25 cellular contexts compared by ENCODE assay signal in the genomic region with DNA sequence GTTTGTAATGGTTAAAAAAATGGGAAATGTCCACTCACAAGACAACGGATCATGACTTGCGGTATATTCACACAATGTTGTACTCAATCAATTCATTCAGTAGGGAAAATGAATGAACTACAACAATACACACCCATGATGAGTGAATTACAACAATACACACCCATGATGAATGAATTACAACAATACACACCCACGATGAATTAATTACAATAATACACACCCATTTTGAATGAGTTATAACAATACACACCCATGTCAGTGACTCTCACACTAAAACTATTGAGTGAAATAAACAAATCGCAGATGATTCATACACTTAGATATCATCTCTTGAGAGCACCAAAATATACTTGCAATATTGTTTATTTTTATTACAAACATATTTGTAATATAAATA.
"Had no signal": no experiment of that assay in that cellular context is flagged by ENCODE, and none has a peak within 500 bp of the region (broad histone marks: within the 10 kb centered on the region; RNA-seq: fewer than 3 reads in every experiment).

No MANE protein-coding gene starts in this region.

- H3K27me3 ChIP-seq: foreskin keratinocyte, gastroesophageal sphincter had no signal

- H3K9me3 ChIP-seq: gastroesophageal sphincter, lower lobe of right lung had no signal

- H3K9me3 Mint-ChIP-seq: effector memory CD8-positive, alpha-beta T cell; endodermal cell had no signal

- DNase-seq: dermis blood vessel endothelial cell; dorsolateral prefrontal cortex; effector CD4-positive, alpha-beta T cell; effector memory CD8-positive, alpha-beta T cell; endodermal cell; esophagus squamous epithelium; foreskin keratinocyte; glutamatergic neuron; head of caudate nucleus; heart right ventricle; hippocampal formation; left cardiac atrium; left lung; left ventricle myocardium superior; lower lobe of right lung; mesenchymal stem cell; midbrain; naive thymus-derived CD4-positive, alpha-beta T cell had no signal

- ATAC-seq: effector memory CD8-positive, alpha-beta T cell; foreskin keratinocyte; gastroesophageal sphincter; heart right ventricle; left cardiac atrium; left lung; left ventricle myocardium superior; lower lobe of right lung; naive thymus-derived CD4-positive, alpha-beta T cell had no signal

- H3K4me3 Mint-ChIP-seq: effector memory CD8-positive, alpha-beta T cell; endodermal cell; naive thymus-derived CD4-positive, alpha-beta T cell had no signal

- H3K4me3 ChIP-seq: coronary artery, dorsolateral prefrontal cortex, esophagus squamous epithelium, gastroesophageal sphincter, heart right ventricle, left lung, lower lobe of right lung had no signal

- FAIRE-seq: colon, endometrium, frontal cortex, islet of Langerhans, keratinocyte had no signal

- H3K4me1 Mint-ChIP-seq: endodermal cell had no signal

- H3K27ac Mint-ChIP-seq: effector memory CD8-positive, alpha-beta T cell; endodermal cell; naive thymus-derived CD4-positive, alpha-beta T cell had no signal

- H3K36me3 ChIP-seq: esophagus squamous epithelium, gastroesophageal sphincter, heart right ventricle, left lung, lower lobe of right lung had no signal

- H3K4me1 ChIP-seq: esophagus squamous epithelium, foreskin keratinocyte, gastroesophageal sphincter, heart right ventricle, left lung, lower lobe of right lung had no signal

- H3K27ac ChIP-seq: coronary artery, dorsolateral prefrontal cortex, esophagus squamous epithelium, foreskin keratinocyte, gastroesophageal sphincter, heart right ventricle, left lung, lower lobe of right lung had no signal
